In genomic region chr2:168455692-168456525, GRCh38 we compare ENCODE assay signal across 1 cellular context.
TF ChIP-seq lines count a peak whose summit lies in the region.

Gene CERS6, plus strand, starts transcription at chr2:168456272. Its CDS starts 177 bp downstream, at chr2:168456449.

TF ChIP-seq in HepG2, 621 proteins besides CTCF, POLR2A, EP300 and RAD21 (continued from another document):
- peak; percentile 95 for TF ChIP-seq HIC2 (CRISPR knock-in tag; IDR thresholded peaks at IDR 0.05; ENCODE audit: low read depth)
- TF ChIP-seq HOMEZ (CRISPR knock-in tag; IDR thresholded peaks at IDR 0.05; ENCODE audit: low read depth), result peak; percentile 72; the same call in 1 of the 2 replicates
- TF ChIP-seq ZNF543 (CRISPR knock-in tag; IDR thresholded peaks at IDR 0.05), result peak; percentile 95
- TF ChIP-seq SCMH1 (CRISPR knock-in tag; IDR thresholded peaks at IDR 0.05; ENCODE audit: borderline replicate concordance), result no peak
- peak; percentile 96 for TF ChIP-seq POLR2G (IDR thresholded peaks at IDR 0.05; ENCODE audit: low read depth, low read length)
- TF ChIP-seq ZNF3 (CRISPR knock-in tag; IDR thresholded peaks at IDR 0.05), result peak; percentile 47; the same call in 1 of the 2 replicates
- TF ChIP-seq SAFB2 (CRISPR knock-in tag; IDR thresholded peaks at IDR 0.05; ENCODE audit: borderline replicate concordance, low read depth), result peak; percentile 96
- TF ChIP-seq ZNF792 (CRISPR knock-in tag; IDR thresholded peaks at IDR 0.05), result peak; percentile 96
- no peak for TF ChIP-seq ZNF597 (CRISPR knock-in tag; IDR thresholded peaks at IDR 0.05)
- peak; percentile 45 for TF ChIP-seq ZFX (CRISPR knock-in tag; IDR thresholded peaks at IDR 0.05; ENCODE audit: low read depth)
